1 cellular context compared by ENCODE assay signal in the genomic region with DNA sequence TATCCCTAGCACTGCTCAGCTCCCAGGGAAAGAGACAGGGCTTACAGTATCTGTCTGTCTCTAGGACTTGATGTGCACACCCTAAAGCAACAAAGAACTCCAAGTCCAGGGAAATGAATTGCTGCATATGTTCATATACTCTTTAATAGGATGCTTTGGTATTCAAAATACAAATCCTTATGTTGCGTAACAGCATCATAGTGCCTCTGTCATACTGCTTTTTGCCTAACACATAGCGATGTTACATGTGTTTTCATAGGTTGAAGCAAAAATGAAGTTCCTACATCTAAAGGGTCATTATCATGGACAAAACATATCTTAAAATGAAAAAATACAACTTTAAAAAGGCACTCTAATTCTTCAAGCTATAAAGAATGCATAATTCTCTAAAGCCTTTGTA.
TF ChIP-seq lines count a peak whose summit lies in the region.

No MANE protein-coding gene starts in this region.

TF ChIP-seq in H1, 55 proteins besides CTCF, POLR2A, EP300 and RAD21 (continued from another document):
- TF ChIP-seq, protein P1, sequence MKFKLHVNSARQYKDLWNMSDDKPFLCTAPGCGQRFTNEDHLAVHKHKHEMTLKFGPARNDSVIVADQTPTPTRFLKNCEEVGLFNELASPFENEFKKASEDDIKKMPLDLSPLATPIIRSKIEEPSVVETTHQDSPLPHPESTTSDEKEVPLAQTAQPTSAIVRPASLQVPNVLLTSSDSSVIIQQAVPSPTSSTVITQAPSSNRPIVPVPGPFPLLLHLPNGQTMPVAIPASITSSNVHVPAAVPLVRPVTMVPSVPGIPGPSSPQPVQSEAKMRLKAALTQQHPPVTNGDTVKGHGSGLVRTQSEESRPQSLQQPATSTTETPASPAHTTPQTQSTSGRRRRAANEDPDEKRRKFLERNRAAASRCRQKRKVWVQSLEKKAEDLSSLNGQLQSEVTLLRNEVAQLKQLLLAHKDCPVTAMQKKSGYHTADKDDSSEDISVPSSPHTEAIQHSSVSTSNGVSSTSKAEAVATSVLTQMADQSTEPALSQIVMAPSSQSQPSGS (IDR thresholded peaks at IDR 0.05; ENCODE audit: low read length), result no peak
- TF ChIP-seq POU5F1 (IDR thresholded peaks at IDR 0.05; ENCODE audit: low read depth, low read length) (no peak), JUND (IDR thresholded peaks at IDR 0.05; ENCODE audit: low read length) (no peak), CEBPB (IDR thresholded peaks at IDR 0.05; ENCODE audit: low read depth, low read length) (peak; percentile 57), CHD2 (IDR thresholded peaks at IDR 0.05; ENCODE audit: low read length) (no peak)
- TF ChIP-seq, protein P2, sequence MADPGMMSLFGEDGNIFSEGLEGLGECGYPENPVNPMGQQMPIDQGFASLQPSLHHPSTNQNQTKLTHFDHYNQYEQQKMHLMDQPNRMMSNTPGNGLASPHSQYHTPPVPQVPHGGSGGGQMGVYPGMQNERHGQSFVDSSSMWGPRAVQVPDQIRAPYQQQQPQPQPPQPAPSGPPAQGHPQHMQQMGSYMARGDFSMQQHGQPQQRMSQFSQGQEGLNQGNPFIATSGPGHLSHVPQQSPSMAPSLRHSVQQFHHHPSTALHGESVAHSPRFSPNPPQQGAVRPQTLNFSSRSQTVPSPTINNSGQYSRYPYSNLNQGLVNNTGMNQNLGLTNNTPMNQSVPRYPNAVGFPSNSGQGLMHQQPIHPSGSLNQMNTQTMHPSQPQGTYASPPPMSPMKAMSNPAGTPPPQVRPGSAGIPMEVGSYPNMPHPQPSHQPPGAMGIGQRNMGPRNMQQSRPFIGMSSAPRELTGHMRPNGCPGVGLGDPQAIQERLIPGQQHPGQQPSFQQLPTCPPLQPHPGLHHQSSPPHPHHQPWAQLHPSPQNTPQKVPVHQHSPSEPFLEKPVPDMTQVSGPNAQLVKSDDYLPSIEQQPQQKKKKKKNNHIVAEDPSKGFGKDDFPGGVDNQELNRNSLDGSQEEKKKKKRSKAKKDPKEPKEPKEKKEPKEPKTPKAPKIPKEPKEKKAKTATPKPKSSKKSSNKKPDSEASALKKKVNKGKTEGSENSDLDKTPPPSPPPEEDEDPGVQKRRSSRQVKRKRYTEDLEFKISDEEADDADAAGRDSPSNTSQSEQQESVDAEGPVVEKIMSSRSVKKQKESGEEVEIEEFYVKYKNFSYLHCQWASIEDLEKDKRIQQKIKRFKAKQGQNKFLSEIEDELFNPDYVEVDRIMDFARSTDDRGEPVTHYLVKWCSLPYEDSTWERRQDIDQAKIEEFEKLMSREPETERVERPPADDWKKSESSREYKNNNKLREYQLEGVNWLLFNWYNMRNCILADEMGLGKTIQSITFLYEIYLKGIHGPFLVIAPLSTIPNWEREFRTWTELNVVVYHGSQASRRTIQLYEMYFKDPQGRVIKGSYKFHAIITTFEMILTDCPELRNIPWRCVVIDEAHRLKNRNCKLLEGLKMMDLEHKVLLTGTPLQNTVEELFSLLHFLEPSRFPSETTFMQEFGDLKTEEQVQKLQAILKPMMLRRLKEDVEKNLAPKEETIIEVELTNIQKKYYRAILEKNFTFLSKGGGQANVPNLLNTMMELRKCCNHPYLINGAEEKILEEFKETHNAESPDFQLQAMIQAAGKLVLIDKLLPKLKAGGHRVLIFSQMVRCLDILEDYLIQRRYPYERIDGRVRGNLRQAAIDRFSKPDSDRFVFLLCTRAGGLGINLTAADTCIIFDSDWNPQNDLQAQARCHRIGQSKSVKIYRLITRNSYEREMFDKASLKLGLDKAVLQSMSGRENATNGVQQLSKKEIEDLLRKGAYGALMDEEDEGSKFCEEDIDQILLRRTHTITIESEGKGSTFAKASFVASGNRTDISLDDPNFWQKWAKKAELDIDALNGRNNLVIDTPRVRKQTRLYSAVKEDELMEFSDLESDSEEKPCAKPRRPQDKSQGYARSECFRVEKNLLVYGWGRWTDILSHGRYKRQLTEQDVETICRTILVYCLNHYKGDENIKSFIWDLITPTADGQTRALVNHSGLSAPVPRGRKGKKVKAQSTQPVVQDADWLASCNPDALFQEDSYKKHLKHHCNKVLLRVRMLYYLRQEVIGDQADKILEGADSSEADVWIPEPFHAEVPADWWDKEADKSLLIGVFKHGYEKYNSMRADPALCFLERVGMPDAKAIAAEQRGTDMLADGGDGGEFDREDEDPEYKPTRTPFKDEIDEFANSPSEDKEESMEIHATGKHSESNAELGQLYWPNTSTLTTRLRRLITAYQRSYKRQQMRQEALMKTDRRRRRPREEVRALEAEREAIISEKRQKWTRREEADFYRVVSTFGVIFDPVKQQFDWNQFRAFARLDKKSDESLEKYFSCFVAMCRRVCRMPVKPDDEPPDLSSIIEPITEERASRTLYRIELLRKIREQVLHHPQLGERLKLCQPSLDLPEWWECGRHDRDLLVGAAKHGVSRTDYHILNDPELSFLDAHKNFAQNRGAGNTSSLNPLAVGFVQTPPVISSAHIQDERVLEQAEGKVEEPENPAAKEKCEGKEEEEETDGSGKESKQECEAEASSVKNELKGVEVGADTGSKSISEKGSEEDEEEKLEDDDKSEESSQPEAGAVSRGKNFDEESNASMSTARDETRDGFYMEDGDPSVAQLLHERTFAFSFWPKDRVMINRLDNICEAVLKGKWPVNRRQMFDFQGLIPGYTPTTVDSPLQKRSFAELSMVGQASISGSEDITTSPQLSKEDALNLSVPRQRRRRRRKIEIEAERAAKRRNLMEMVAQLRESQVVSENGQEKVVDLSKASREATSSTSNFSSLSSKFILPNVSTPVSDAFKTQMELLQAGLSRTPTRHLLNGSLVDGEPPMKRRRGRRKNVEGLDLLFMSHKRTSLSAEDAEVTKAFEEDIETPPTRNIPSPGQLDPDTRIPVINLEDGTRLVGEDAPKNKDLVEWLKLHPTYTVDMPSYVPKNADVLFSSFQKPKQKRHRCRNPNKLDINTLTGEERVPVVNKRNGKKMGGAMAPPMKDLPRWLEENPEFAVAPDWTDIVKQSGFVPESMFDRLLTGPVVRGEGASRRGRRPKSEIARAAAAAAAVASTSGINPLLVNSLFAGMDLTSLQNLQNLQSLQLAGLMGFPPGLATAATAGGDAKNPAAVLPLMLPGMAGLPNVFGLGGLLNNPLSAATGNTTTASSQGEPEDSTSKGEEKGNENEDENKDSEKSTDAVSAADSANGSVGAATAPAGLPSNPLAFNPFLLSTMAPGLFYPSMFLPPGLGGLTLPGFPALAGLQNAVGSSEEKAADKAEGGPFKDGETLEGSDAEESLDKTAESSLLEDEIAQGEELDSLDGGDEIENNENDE (IDR thresholded peaks at IDR 0.05; ENCODE audit: insufficient replicate concordance, low read length), result no peak
